ENCODE assay signal across 13 cellular contexts in genomic region chr12:65533177-65533883, GRCh38.
DNase-seq lines count a peak whose midpoint lies in the region; ATAC-seq and TF ChIP-seq lines count a peak whose summit lies in the region.
"Had no signal": no experiment of that assay in that cellular context is flagged by ENCODE, and none has a peak within 500 bp of the region (broad histone marks: within the 10 kb centered on the region; RNA-seq: fewer than 3 reads in every experiment).

No MANE protein-coding gene starts in this region.

- H3K27me3 ChIP-seq in liver (ENCODE audit: control insufficient read depth in 4 of 4, insufficient read depth in 4 of 4, low read length in 3 of 4) (no peaks in the 10 kb centered on the region), right lobe of liver (no peaks in the 10 kb centered on the region), right cardiac atrium (ENCODE audit: control insufficient read depth, insufficient read depth) (no peaks in the 10 kb centered on the region)

- no peak for TF ChIP-seq POLR2A in right lobe of liver (IDR thresholded peaks at IDR 0.05)

- WGBS in liver = 78% methylated on average over 10 of the region's 10 CpGs
- 52% methylated on average over 10 of the region's 10 CpGs for WGBS in right lobe of liver (ENCODE audit: insufficient coverage, low coverage, low lambda C conversion rate, missing lambda C conversion rate)
- 66% methylated on average over 10 of the region's 10 CpGs for WGBS in right cardiac atrium

- ATAC-seq in right lobe of liver = no peak
- ATAC-seq in SK-N-SH treated with all-trans-retinoic acid at 6 μM for 48 hours = peak; percentile 18
- ATAC-seq in right cardiac atrium = no peak
- ATAC-seq: natural killer cell treated with Interleukin-12 subunit alpha and Interleukin-12 subunit beta and Interleukin-15 and Interleukin-18, amount 100 ng/mL, for 72 hours had no signal

- H3K9me3 ChIP-seq in liver (ENCODE audit: control insufficient read depth in 4 of 4, low read length in 3 of 4) = no peaks in the 10 kb centered on the region
- no peaks in the 10 kb centered on the region for H3K9me3 ChIP-seq in right lobe of liver
- no peaks in the 10 kb centered on the region for H3K9me3 ChIP-seq in right cardiac atrium (ENCODE audit: control insufficient read depth, low read length)

- no peak overlapping the region for H3K4me3 ChIP-seq in liver (ENCODE audit: low read depth in 1 of 3, low read length in 3 of 3)
- no peak overlapping the region for H3K4me3 ChIP-seq in right lobe of liver
- H3K4me3 ChIP-seq in fibroblast of villous mesenchyme (ENCODE audit: low read depth, low read length) = no peak overlapping the region
- H3K4me3 ChIP-seq in right cardiac atrium (ENCODE audit: low read length) = no peak overlapping the region
- H3K4me3 ChIP-seq: dorsolateral prefrontal cortex had no signal

- TF ChIP-seq RAD21 in liver (IDR thresholded peaks at IDR 0.05) = no peak

- TF ChIP-seq CTCF in liver (IDR thresholded peaks at IDR 0.05; ENCODE audit: low read depth, low read length, missing input control) = no peak
- no peak for TF ChIP-seq CTCF in right lobe of liver (IDR thresholded peaks at IDR 0.05)
- TF ChIP-seq CTCF in fibroblast of villous mesenchyme (IDR thresholded peaks at IDR 0.05; ENCODE audit: insufficient read depth, low read depth, low read length) = no peak

- no peak overlapping the region for H3K27ac ChIP-seq in liver (ENCODE audit: low read depth in 1 of 2, low read length in 2 of 2)
- no peak overlapping the region for H3K27ac ChIP-seq in right lobe of liver
- H3K27ac ChIP-seq in right cardiac atrium (ENCODE audit: low read length) = no peak overlapping the region
- H3K27ac ChIP-seq: dorsolateral prefrontal cortex, KMS-11 had no signal

- H3K4me1 ChIP-seq in liver (ENCODE audit: control insufficient read depth in 4 of 4, insufficient read depth in 4 of 4, low read length in 3 of 4) (no peaks in the 10 kb centered on the region), right lobe of liver (no peaks in the 10 kb centered on the region), right cardiac atrium (ENCODE audit: control insufficient read depth, insufficient read depth, low read length) (no peaks in the 10 kb centered on the region)

- no peak overlapping the region for H3K9ac ChIP-seq in liver (ENCODE audit: low read depth in 1 of 2, low read length in 2 of 2)
- H3K9ac ChIP-seq: KMS-11 had no signal

- intact Hi-C loops in right lobe of liver (cut with DNase I) = no loop called here
- intact Hi-C loops in right cardiac atrium (cut with DNase I) = no loop called here

- DNase-seq in right lobe of liver (no peak), fibroblast of villous mesenchyme (ENCODE audit: low read depth) (peak; percentile 79), HPDE6-E6E7 (ENCODE audit: extremely low spot score) (no peak), NCI-H146 treated with DMSO at 0.1 percent for 48 hours (lab: John Stamatoyannopoulos, UW; ENCODE audit: unreplicated experiment) (no peak), right cardiac atrium (no peak)
- DNase-seq in activated CD4-positive, CD25-positive, alpha-beta regulatory T cell (lab: John Stamatoyannopoulos, UW) = no peak
- DNase-seq: dorsolateral prefrontal cortex; NCI-H748 treated with DMSO at 0.1 percent for 48 hours; stimulated activated CD4-positive, alpha-beta T cell treated with anti-CD3 and anti-CD28 coated beads, Interleukin-2, amount 100 ng/mL, for 48 hours had no signal

- H3K36me3 ChIP-seq in liver (ENCODE audit: control insufficient read depth in 4 of 4, insufficient read depth in 3 of 4, low read depth in 1 of 4, low read length in 3 of 4) (no peaks in the 10 kb centered on the region), right lobe of liver (no peaks in the 10 kb centered on the region)

TF ChIP-seq in liver, 16 proteins besides CTCF, POLR2A, EP300 and RAD21:
- peak; percentile 37 for TF ChIP-seq NR2F2 (IDR thresholded peaks at IDR 0.05)
- TF ChIP-seq RXRA (IDR thresholded peaks at IDR 0.05) = no peak

TF ChIP-seq in SK-N-SH treated with all-trans-retinoic acid at 6 μM for 48 hours, 23 proteins besides CTCF, POLR2A, EP300 and RAD21:
- TF ChIP-seq ZFP3 (CRISPR knock-in tag; IDR thresholded peaks at IDR 0.05) (no peak), OSR1 (CRISPR knock-in tag; IDR thresholded peaks at IDR 0.05) (no peak), GLIS3 (CRISPR knock-in tag; IDR thresholded peaks at IDR 0.05) (no peak), TOX (CRISPR knock-in tag; IDR thresholded peaks at IDR 0.05; ENCODE audit: borderline replicate concordance) (no peak), ZC3H10 (CRISPR knock-in tag; IDR thresholded peaks at IDR 0.05) (no peak), TCF4 (CRISPR knock-in tag; IDR thresholded peaks at IDR 0.05; ENCODE audit: borderline replicate concordance) (no peak), SNAI2 (CRISPR knock-in tag; IDR thresholded peaks at IDR 0.05) (no peak), PPARA (CRISPR knock-in tag; IDR thresholded peaks at IDR 0.05; ENCODE audit: borderline replicate concordance) (no peak), ZFP30 (CRISPR knock-in tag; IDR thresholded peaks at IDR 0.05) (no peak), ZNF70 (CRISPR knock-in tag; IDR thresholded peaks at IDR 0.05) (no peak)
- TF ChIP-seq, protein P1, sequence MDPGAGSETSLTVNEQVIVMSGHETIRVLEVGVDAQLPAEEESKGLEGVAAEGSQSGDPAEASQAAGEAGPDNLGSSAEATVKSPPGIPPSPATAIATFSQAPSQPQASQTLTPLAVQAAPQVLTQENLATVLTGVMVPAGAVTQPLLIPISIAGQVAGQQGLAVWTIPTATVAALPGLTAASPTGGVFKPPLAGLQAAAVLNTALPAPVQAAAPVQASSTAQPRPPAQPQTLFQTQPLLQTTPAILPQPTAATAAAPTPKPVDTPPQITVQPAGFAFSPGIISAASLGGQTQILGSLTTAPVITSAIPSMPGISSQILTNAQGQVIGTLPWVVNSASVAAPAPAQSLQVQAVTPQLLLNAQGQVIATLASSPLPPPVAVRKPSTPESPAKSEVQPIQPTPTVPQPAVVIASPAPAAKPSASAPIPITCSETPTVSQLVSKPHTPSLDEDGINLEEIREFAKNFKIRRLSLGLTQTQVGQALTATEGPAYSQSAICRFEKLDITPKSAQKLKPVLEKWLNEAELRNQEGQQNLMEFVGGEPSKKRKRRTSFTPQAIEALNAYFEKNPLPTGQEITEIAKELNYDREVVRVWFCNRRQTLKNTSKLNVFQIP (CRISPR knock-in tag; IDR thresholded peaks at IDR 0.05; ENCODE audit: borderline replicate concordance, low read depth) = no peak
- TF ChIP-seq, protein P2, sequence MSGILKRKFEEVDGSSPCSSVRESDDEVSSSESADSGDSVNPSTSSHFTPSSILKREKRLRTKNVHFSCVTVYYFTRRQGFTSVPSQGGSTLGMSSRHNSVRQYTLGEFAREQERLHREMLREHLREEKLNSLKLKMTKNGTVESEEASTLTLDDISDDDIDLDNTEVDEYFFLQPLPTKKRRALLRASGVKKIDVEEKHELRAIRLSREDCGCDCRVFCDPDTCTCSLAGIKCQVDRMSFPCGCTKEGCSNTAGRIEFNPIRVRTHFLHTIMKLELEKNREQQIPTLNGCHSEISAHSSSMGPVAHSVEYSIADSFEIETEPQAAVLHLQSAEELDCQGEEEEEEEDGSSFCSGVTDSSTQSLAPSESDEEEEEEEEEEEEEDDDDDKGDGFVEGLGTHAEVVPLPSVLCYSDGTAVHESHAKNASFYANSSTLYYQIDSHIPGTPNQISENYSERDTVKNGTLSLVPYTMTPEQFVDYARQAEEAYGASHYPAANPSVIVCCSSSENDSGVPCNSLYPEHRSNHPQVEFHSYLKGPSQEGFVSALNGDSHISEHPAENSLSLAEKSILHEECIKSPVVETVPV (CRISPR knock-in tag; IDR thresholded peaks at IDR 0.05) = no peak
